ENCODE assay signal across 18 cellular contexts in the genomic region with DNA sequence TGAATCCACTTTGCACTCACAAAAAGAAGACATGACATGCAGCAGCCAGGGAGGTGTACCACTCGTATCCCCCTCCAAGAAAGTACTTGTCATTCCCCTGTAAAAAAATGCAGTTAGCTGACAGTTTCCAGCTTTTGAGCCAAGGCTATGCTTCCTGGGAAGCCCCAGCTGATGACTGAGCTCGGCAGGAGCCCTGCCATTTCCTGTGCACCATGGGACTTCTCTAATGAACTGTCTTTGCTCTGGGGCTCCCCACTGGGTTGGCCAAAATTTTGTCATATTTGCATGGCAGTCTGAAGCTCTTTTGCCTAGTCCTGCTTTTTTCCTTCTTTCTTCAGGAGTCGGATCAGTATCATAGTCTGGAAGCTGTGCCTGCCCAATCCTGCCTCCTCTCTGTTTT.
DNase-seq lines count a peak whose midpoint lies in the region; ATAC-seq, FAIRE-seq and TF ChIP-seq lines count a peak whose summit lies in the region.
"Had no signal": no experiment of that assay in that cellular context is flagged by ENCODE, and none has a peak within 500 bp of the region (broad histone marks: within the 10 kb centered on the region; RNA-seq: fewer than 3 reads in every experiment).

No MANE protein-coding gene starts in this region.

- TF ChIP-seq CTCF in HCT116 (IDR thresholded peaks at IDR 0.05 in 2 of 3, conservative IDR thresholded peaks at IDR 0.05 in 1 of 3; ENCODE audit: borderline replicate concordance in 1 of 3, insufficient read depth in 1 of 3, low read depth in 2 of 3, low read length in 2 of 3) (no peak), astrocyte (IDR thresholded peaks at IDR 0.05; ENCODE audit: insufficient read depth, low read depth, low read length) (no peak), keratinocyte (optimal IDR thresholded peaks at IDR 0.05 in 1 of 3, IDR thresholded peaks at IDR 0.05 in 1 of 3, conservative IDR thresholded peaks at IDR 0.05 in 1 of 3; ENCODE audit: extremely low read depth in 1 of 3, insufficient read depth in 2 of 3, low read length in 3 of 3) (no peak), smooth muscle cell (IDR thresholded peaks at IDR 0.05; ENCODE audit: borderline replicate concordance, insufficient read depth, poor library complexity, severe bottlenecking) (no peak)

- H3K4me3 Mint-ChIP-seq in astrocyte (ENCODE audit: unreplicated experiment): no peak overlapping the region
- H3K4me3 Mint-ChIP-seq: immature natural killer cell had no signal

- peaks cover 2% of the 10 kb centered on the region for H3K9me3 Mint-ChIP-seq in astrocyte (ENCODE audit: unreplicated experiment)
- H3K9me3 Mint-ChIP-seq: immature natural killer cell had no signal

- H3K27me3 ChIP-seq in HCT116 (ENCODE audit: insufficient read depth, low read length) (no peaks in the 10 kb centered on the region), astrocyte (ENCODE audit: insufficient read depth, low read length) (no peaks in the 10 kb centered on the region), keratinocyte (ENCODE audit: control insufficient read depth, extremely low read depth, insufficient read depth, low read length) (no peaks in the 10 kb centered on the region), smooth muscle cell (ENCODE audit: low read depth) (no peaks in the 10 kb centered on the region)

- H3K36me3 ChIP-seq in HCT116 (ENCODE audit: control insufficient read depth in 1 of 2, insufficient read depth in 2 of 2, low read length in 2 of 2) (no peaks in the 10 kb centered on the region), astrocyte (ENCODE audit: insufficient read depth, low read length) (no peaks in the 10 kb centered on the region), keratinocyte (ENCODE audit: control insufficient read depth in 2 of 2, extremely low read depth in 1 of 2, insufficient read depth in 2 of 2, low read length in 2 of 2) (no peaks in the 10 kb centered on the region), smooth muscle cell (ENCODE audit: low read depth) (no peaks in the 10 kb centered on the region)
- H3K36me3 ChIP-seq: BLaER1 treated with 17β-estradiol and CSF1 and Interleukin-3, amounts not matched to agents 10 nM and 100 nM had no signal

- peaks cover 3% of the 10 kb centered on the region for H3K4me1 Mint-ChIP-seq in astrocyte (ENCODE audit: low read depth, unreplicated experiment)
- H3K4me1 Mint-ChIP-seq: immature natural killer cell had no signal

- RAD21 ChIA-PET in HCT116 (lab: Charles Lee; ENCODE audit: low non-redundant PET in 1 of 2, low total read pairs in 2 of 2, uncharacterized antibody in 2 of 2, unreplicated experiment in 2 of 2): no interaction called here

- H3K27ac ChIP-seq in HCT116 (ENCODE audit: low read depth, low read length): no peak overlapping the region
- H3K27ac ChIP-seq in astrocyte (ENCODE audit: low read depth, low read length): no peak overlapping the region
- H3K27ac ChIP-seq in keratinocyte (ENCODE audit: control insufficient read depth, insufficient read depth, low read length): no peak overlapping the region
- H3K27ac ChIP-seq in smooth muscle cell (ENCODE audit: low read depth): no peak overlapping the region
- H3K27ac ChIP-seq: BLaER1 treated with 17β-estradiol and CSF1 and Interleukin-3, amounts not matched to agents 10 nM and 100 nM; VCaP had no signal

- no peaks in the 10 kb centered on the region for H3K36me3 Mint-ChIP-seq in astrocyte (ENCODE audit: low read depth, unreplicated experiment)
- H3K36me3 Mint-ChIP-seq: immature natural killer cell had no signal

- peak overlapping the region; percentile 21; the same call in 1 of the 2 replicates for H3K4me2 ChIP-seq in HCT116 (ENCODE audit: low read length)
- peak overlapping the region; percentile 33 for H3K4me2 ChIP-seq in astrocyte (ENCODE audit: low read length)
- H3K4me2 ChIP-seq in keratinocyte (ENCODE audit: control insufficient read depth, extremely low read depth, insufficient read depth, low read depth, low read length): peak overlapping the region; percentile 34
- H3K4me2 ChIP-seq in smooth muscle cell: peak overlapping the region; percentile 73
- H3K4me2 ChIP-seq: BLaER1 treated with 17β-estradiol and CSF1 and Interleukin-3, amounts not matched to agents 10 nM and 100 nM had no signal

- intact Hi-C loops in HCT116 (cut with micrococcal nuclease): loop anchor here (10.0 kb wide), 1 partner anchor 1757 kb away; no protein-coding TSS in a partner anchor

- H3F3A ChIP-seq in smooth muscle cell (ENCODE audit: low read depth): no peaks in the 10 kb centered on the region

- dilution Hi-C loops in keratinocyte (cut with MboI; ENCODE audit: extremely low pct_ligation_motif_present, low sequenced_read_pairs): no loop called here

- no peak for FAIRE-seq in astrocyte (lab: Jason Lieb, UNC)
- FAIRE-seq in keratinocyte (lab: Jason Lieb, UNC): no peak

- H3K9ac ChIP-seq in HCT116 (ENCODE audit: low read length): no peak overlapping the region
- no peak overlapping the region for H3K9ac ChIP-seq in astrocyte (ENCODE audit: low read length)
- no peak overlapping the region for H3K9ac ChIP-seq in keratinocyte (ENCODE audit: control insufficient read depth, extremely low read depth, insufficient read depth, low read length)
- no peak overlapping the region for H3K9ac ChIP-seq in smooth muscle cell (ENCODE audit: low read depth)
- H3K9ac ChIP-seq: BLaER1 treated with 17β-estradiol and CSF1 and Interleukin-3, amounts not matched to agents 10 nM and 100 nM had no signal

- H2AFZ ChIP-seq in HCT116 (ENCODE audit: low read depth, low read length, poor library complexity, severe bottlenecking): no peak overlapping the region
- no peak overlapping the region for H2AFZ ChIP-seq in astrocyte (ENCODE audit: low read depth, low read length)
- no peak overlapping the region for H2AFZ ChIP-seq in keratinocyte (ENCODE audit: control insufficient read depth, low read length)
- peak overlapping the region; percentile 7 for H2AFZ ChIP-seq in smooth muscle cell (ENCODE audit: low read depth)

- 38% methylated on average over 3 of the region's 3 CpGs for WGBS in smooth muscle cell (ENCODE audit: low lambda C conversion rate)

- no peaks in the 10 kb centered on the region for H3K27me3 Mint-ChIP-seq in astrocyte (ENCODE audit: low read depth, unreplicated experiment)

- no peaks in the 10 kb centered on the region for H4K20me1 ChIP-seq in HCT116 (ENCODE audit: insufficient read depth)
- no peaks in the 10 kb centered on the region for H4K20me1 ChIP-seq in astrocyte (ENCODE audit: insufficient read depth, low read length)
- no peaks in the 10 kb centered on the region for H4K20me1 ChIP-seq in keratinocyte (ENCODE audit: control insufficient read depth, extremely low read depth, insufficient read depth, low read length)
- no peaks in the 10 kb centered on the region for H4K20me1 ChIP-seq in smooth muscle cell (ENCODE audit: low read depth)
- H4K20me1 ChIP-seq: BLaER1 treated with 17β-estradiol and CSF1 and Interleukin-3, amounts not matched to agents 10 nM and 100 nM had no signal

- DNase-seq in HCT116 (ENCODE audit: low read depth, low spot score) (no peak), astrocyte (ENCODE audit: low read depth) (no peak), keratinocyte (ENCODE audit: low read depth, low spot score) (no peak), smooth muscle cell (lab: John Stamatoyannopoulos, UW; ENCODE audit: unreplicated experiment) (no peak), ureter (ENCODE audit: low spot score) (no peak), DMS153 (lab: John Stamatoyannopoulos, UW) (no peak)
- DNase-seq: activated effector memory CD4-positive, alpha-beta T cell treated with Interleukin-2 at 50 U/mL for 16 hours; DMS79 treated with DMSO at 0.1 percent for 48 hours; immature natural killer cell; NCI-H1092; NCI-H774; occipital lobe; stimulated activated CD4-positive, alpha-beta T cell treated with anti-CD3 and anti-CD28 coated beads, Interleukin-4, amount 100 ng/mL, for 24 hours had no signal

- H3K79me2 ChIP-seq in HCT116 (ENCODE audit: insufficient read depth, low read length): no peaks in the 10 kb centered on the region
- H3K79me2 ChIP-seq in astrocyte (ENCODE audit: insufficient read depth, low read length): no peaks in the 10 kb centered on the region
- H3K79me2 ChIP-seq in keratinocyte (ENCODE audit: control insufficient read depth, insufficient read depth, low read length): no peaks in the 10 kb centered on the region
- no peaks in the 10 kb centered on the region for H3K79me2 ChIP-seq in smooth muscle cell (ENCODE audit: low read depth)

- CTCF ChIA-PET in HCT116 (lab: Charles Lee): interaction anchor here (1.6 kb wide), 1 partner anchor 202 kb away, joined by 6 read pairs; no protein-coding TSS in a partner anchor

- ATAC-seq in HCT116 (no peak), HG03571 (IDR thresholded peaks at IDR 0.05; ENCODE audit: unreplicated experiment) (no peak), SK-N-SH treated with all-trans-retinoic acid at 6 μM for 48 hours (no peak)
- ATAC-seq: Panc1 had no signal

- no peaks in the 10 kb centered on the region for H3K9me1 ChIP-seq in keratinocyte (ENCODE audit: control insufficient read depth, extremely low read depth, insufficient read depth, low read length)

- H3K9me3 ChIP-seq in HCT116 (ENCODE audit: control insufficient read depth in 1 of 2, insufficient read depth in 1 of 2, low read depth in 1 of 2, low read length in 2 of 2) (no peaks in the 10 kb centered on the region), astrocyte (ENCODE audit: insufficient read depth, low read depth, low read length) (no peaks in the 10 kb centered on the region), keratinocyte (ENCODE audit: control insufficient read depth, low read depth, low read length) (no peaks in the 10 kb centered on the region), smooth muscle cell (replicated peaks; ENCODE audit: low read depth) (no peaks in the 10 kb centered on the region)

- H3K4me1 ChIP-seq in HCT116 (ENCODE audit: control insufficient read depth in 1 of 2, insufficient read depth in 2 of 2, low read length in 2 of 2) (peaks cover 0 to 10% of the 10 kb centered on the region in 2 experiments; a peak in 1 of 4 replicates), astrocyte (ENCODE audit: insufficient read depth, low read length) (no peaks in the 10 kb centered on the region), keratinocyte (ENCODE audit: control insufficient read depth, extremely low read depth, insufficient read depth, low read length) (peaks cover 6% of the 10 kb centered on the region), smooth muscle cell (ENCODE audit: low read depth) (peaks cover 3% of the 10 kb centered on the region)

- TF ChIP-seq POLR2A in HCT116 (IDR thresholded peaks at IDR 0.05; ENCODE audit: borderline replicate concordance, extremely low read depth, insufficient read depth, insufficient read length): no peak

- H3K9me2 ChIP-seq in HCT116 (ENCODE audit: insufficient read depth): no peaks in the 10 kb centered on the region

- no peak for TF ChIP-seq RAD21 in HCT116 (IDR thresholded peaks at IDR 0.05; ENCODE audit: low read depth)

- no peak overlapping the region for H3K27ac Mint-ChIP-seq in astrocyte (ENCODE audit: unreplicated experiment)
- H3K27ac Mint-ChIP-seq: immature natural killer cell had no signal

- no peak overlapping the region for H3K4me3 ChIP-seq in HCT116 (replicated peaks in 1 of 2; ENCODE audit: low read depth in 1 of 2, low read length in 2 of 2)
- H3K4me3 ChIP-seq in astrocyte (ENCODE audit: insufficient read depth, low read depth, low read length): no peak overlapping the region
- no peak overlapping the region for H3K4me3 ChIP-seq in keratinocyte (ENCODE audit: control insufficient read depth in 2 of 3, extremely low read depth in 1 of 3, insufficient read depth in 2 of 3, low read depth in 1 of 3, low read length in 3 of 3)
- H3K4me3 ChIP-seq in smooth muscle cell: no peak overlapping the region
- H3K4me3 ChIP-seq: BLaER1 treated with 17β-estradiol and CSF1 and Interleukin-3, amounts not matched to agents 10 nM and 100 nM had no signal

- no TSS peak for BruUV-seq in HCT116 (replicated peaks; lab: Mats Ljungman, UMichigan)

- POLR2A ChIA-PET in HCT116 (lab: Charles Lee): no interaction called here

Comparison
In these comparisons a context has a peak if more than half of its experiments do, and no peak if none do; other contexts are left out.
1. H3K4me2 ChIP-seq: peak in every context shown above with its lines; median percentile 73 in smooth muscle cell; 34 in keratinocyte; 33 in astrocyte; 21 in HCT116.